Comparison of ENCODE assay signal across 1 cellular context in genomic region chr7:76460767-76461166, GRCh38. TPM values are rescaled to one million over a fixed set of nuclear protein-coding genes. Genes with fewer than 3 reads are reported as not detected.
"Had no signal": no experiment of that assay in that cellular context is flagged by ENCODE, and none has a peak within 500 bp of the region (broad histone marks: within the 10 kb centered on the region; RNA-seq: fewer than 3 reads in every experiment).

No MANE protein-coding gene starts in this region.

RNA-seq across cellular contexts. Expression of gene SSC4D, which starts 51.3 kb away (rescaled TPM):
- total RNA-seq: T-helper 17 cell had no signal
